1 cellular context compared by ENCODE assay signal in the genomic region with DNA sequence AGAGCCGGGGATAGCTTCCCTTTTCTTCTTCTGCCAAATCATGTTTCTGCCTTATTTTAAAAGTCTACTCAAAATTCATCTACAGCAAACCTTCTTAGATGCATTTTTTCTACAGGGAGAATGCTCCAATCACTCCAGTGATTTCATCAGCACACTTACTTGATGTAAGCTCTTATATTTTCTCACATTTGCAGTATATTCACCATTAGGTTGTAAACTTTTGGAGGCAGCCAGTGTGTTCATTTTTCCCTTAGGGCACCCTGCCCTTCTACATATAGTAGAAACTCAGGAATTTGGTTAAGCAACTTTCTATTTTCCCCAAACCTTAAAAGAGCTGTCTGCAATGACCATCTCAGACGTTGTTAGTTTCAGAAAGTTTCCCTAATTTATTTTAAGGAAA.
TF ChIP-seq lines count a peak whose summit lies in the region.

No MANE protein-coding gene starts in this region.

TF ChIP-seq in IMR-90, 13 proteins besides CTCF, POLR2A, EP300 and RAD21:
- TF ChIP-seq CHD1 (IDR thresholded peaks at IDR 0.05; ENCODE audit: low read depth, low read length) (no peak), FOS (IDR thresholded peaks at IDR 0.05; ENCODE audit: low read depth, low read length) (no peak), MAZ (IDR thresholded peaks at IDR 0.05; ENCODE audit: borderline replicate concordance, low read depth, low read length) (no peak), SMC3 (IDR thresholded peaks at IDR 0.05; ENCODE audit: low read depth, low read length) (no peak), MXI1 (IDR thresholded peaks at IDR 0.05; ENCODE audit: borderline replicate concordance, low read depth, low read length) (no peak), RFX5 (IDR thresholded peaks at IDR 0.05; ENCODE audit: low read depth, low read length) (no peak), BHLHE40 (IDR thresholded peaks at IDR 0.05; ENCODE audit: low read depth, low read length) (no peak), CEBPB (IDR thresholded peaks at IDR 0.05; ENCODE audit: low read depth, low read length) (no peak), NFE2L2 (IDR thresholded peaks at IDR 0.05; ENCODE audit: low read depth, low read length) (no peak), MAFK (IDR thresholded peaks at IDR 0.05; ENCODE audit: low read depth, low read length) (no peak), USF2 (IDR thresholded peaks at IDR 0.05; ENCODE audit: low read depth, low read length) (no peak), RCOR1 (IDR thresholded peaks at IDR 0.05; ENCODE audit: insufficient replicate concordance, low read length) (no peak)
- TF ChIP-seq, protein P1, sequence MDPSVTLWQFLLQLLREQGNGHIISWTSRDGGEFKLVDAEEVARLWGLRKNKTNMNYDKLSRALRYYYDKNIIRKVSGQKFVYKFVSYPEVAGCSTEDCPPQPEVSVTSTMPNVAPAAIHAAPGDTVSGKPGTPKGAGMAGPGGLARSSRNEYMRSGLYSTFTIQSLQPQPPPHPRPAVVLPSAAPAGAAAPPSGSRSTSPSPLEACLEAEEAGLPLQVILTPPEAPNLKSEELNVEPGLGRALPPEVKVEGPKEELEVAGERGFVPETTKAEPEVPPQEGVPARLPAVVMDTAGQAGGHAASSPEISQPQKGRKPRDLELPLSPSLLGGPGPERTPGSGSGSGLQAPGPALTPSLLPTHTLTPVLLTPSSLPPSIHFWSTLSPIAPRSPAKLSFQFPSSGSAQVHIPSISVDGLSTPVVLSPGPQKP (IDR thresholded peaks at IDR 0.05; ENCODE audit: borderline replicate concordance, low read depth, low read length) = no peak
